Comparison of ENCODE assay signal across 15 cellular contexts in the genomic region with DNA sequence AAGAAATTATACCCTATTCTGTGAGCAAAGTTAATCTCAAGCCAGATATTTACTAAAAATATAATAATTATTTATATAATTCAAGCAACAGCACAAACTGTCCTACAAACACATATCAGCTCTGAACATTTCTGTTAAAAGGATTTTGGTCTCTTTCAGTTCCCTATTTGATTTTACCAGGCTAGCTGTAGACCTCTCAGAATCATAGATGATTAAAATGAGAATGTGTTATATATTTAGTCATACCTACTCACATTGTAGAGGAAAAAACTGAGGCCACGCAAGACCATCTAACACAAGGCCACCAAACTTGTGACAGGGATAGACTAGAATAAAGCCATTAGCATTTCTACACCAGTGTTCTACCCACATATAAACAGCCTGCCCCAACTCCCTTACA. TPM values are rescaled to one million over a fixed set of nuclear protein-coding genes. Genes with fewer than 3 reads are reported as not detected.
DNase-seq lines count a peak whose midpoint lies in the region; ATAC-seq lines count a peak whose summit lies in the region.
"Had no signal": no experiment of that assay in that cellular context is flagged by ENCODE, and none has a peak within 500 bp of the region (broad histone marks: within the 10 kb centered on the region; RNA-seq: fewer than 3 reads in every experiment).

No MANE protein-coding gene starts in this region.

- peaks cover 9% of the 10 kb centered on the region for H3K4me1 Mint-ChIP-seq in stimulated activated naive CD8-positive, alpha-beta T cell treated with anti-CD3 and anti-CD28 coated beads, Interleukin-15, amount 100 ng/mL, for 72 hours
- H3K4me1 Mint-ChIP-seq: nephron progenitor cell had no signal

- no peaks in the 10 kb centered on the region for H3K27me3 Mint-ChIP-seq in stimulated activated naive CD8-positive, alpha-beta T cell treated with anti-CD3 and anti-CD28 coated beads, Interleukin-15, amount 100 ng/mL, for 72 hours

- no peaks in the 10 kb centered on the region for H3K4me1 ChIP-seq in aorta (ENCODE audit: control insufficient read depth in 1 of 2, insufficient read depth in 2 of 2, low read length in 2 of 2)

- H3K4me3 ChIP-seq in aorta (ENCODE audit: low read length in 2 of 2) = no peak overlapping the region

- ATAC-seq in stimulated activated naive CD8-positive, alpha-beta T cell treated with anti-CD3 and anti-CD28 coated beads, Interleukin-15, Interleukin-2, amounts not matched to agents 100 U/mL and 50 U/mL, for 24 hours = peak; percentile 19
- no peak for ATAC-seq in stimulated activated naive CD8-positive, alpha-beta T cell treated with anti-CD3 and anti-CD28 coated beads, Interleukin-15, amount 100 ng/mL, for 72 hours
- ATAC-seq in HG02623 (IDR thresholded peaks at IDR 0.05; ENCODE audit: unreplicated experiment) = peak; percentile 85
- peak; percentile 81 for ATAC-seq in HG03457 (IDR thresholded peaks at IDR 0.05; ENCODE audit: unreplicated experiment)
- no peak for ATAC-seq in aorta (ENCODE audit: low FRiP score)

- H3K27ac ChIP-seq in aorta (ENCODE audit: low read depth in 1 of 2, low read length in 2 of 2) = peak overlapping the region in 1 of 2 donors; percentile 43

- WGBS in aorta, 2 donors = 93 to 95% methylated on average over 1 of the region's 1 CpG

- no peaks in the 10 kb centered on the region for H3K9me3 ChIP-seq in aorta (ENCODE audit: control insufficient read depth, low read length)

- H3K4me3 Mint-ChIP-seq in stimulated activated naive CD8-positive, alpha-beta T cell treated with anti-CD3 and anti-CD28 coated beads, Interleukin-15, amount 100 ng/mL, for 72 hours = no peak overlapping the region
- H3K4me3 Mint-ChIP-seq: nephron progenitor cell had no signal

- H3K9me3 Mint-ChIP-seq in stimulated activated naive CD8-positive, alpha-beta T cell treated with anti-CD3 and anti-CD28 coated beads, Interleukin-15, amount 100 ng/mL, for 72 hours = no peaks in the 10 kb centered on the region
- H3K9me3 Mint-ChIP-seq: nephron progenitor cell had no signal

- no peaks in the 10 kb centered on the region for H3K36me3 ChIP-seq in aorta (ENCODE audit: control insufficient read depth in 1 of 2, insufficient read depth in 2 of 2, low read length in 1 of 2)

- intact Hi-C loops in aorta (cut with DNase I) = no loop called here

- no peaks in the 10 kb centered on the region for H3K27me3 ChIP-seq in aorta (ENCODE audit: control insufficient read depth in 1 of 2, insufficient read depth in 2 of 2, low read length in 1 of 2)

- DNase-seq in stimulated activated naive CD8-positive, alpha-beta T cell treated with anti-CD3 and anti-CD28 coated beads, Interleukin-15, Interleukin-2, amounts not matched to agents 100 U/mL and 50 U/mL, for 24 hours = no peak
- no peak for DNase-seq in stimulated activated naive CD8-positive, alpha-beta T cell treated with anti-CD3 and anti-CD28 coated beads, Interleukin-15, amount 100 ng/mL, for 72 hours
- DNase-seq in SIG-M5 (lab: John Stamatoyannopoulos, UW) (no peak), dermis blood vessel endothelial cell (no peak), aorta (no peak), OCI-M2 (lab: John Stamatoyannopoulos, UW; ENCODE audit: unreplicated experiment) (no peak)
- DNase-seq: activated CD4-positive, alpha-beta T cell treated with anti-CD3 and anti-CD28 coated beads for 1 hour; DND-41; kidney glomerular epithelial cell; NCI-H510A; nephron progenitor cell; stimulated activated naive CD4-positive, alpha-beta T cell treated with Interleukin-2 at 50 U/mL for 16 hours had no signal

- H3K27ac Mint-ChIP-seq in stimulated activated naive CD8-positive, alpha-beta T cell treated with anti-CD3 and anti-CD28 coated beads, Interleukin-15, amount 100 ng/mL, for 72 hours = no peak overlapping the region
- H3K27ac Mint-ChIP-seq: nephron progenitor cell had no signal

RNA-seq across cellular contexts. Expression of a gene that starts 28.5 kb away (rescaled TPM):
- 0.85 and 0.93 TPM in 2 replicates for total RNA-seq in dermis blood vessel endothelial cell
- total RNA-seq in aorta = 10 to 100 TPM; 15.5 to 18.3 TPM
- polyA plus RNA-seq in aorta = 10 to 100 TPM; 12.9 to 24.3 TPM
- total RNA-seq: H1 had no signal
- polyA plus RNA-seq: H1 had no signal

RNA-seq across cellular contexts. Expression of a gene that starts 34.0 kb away (rescaled TPM):
- 19.6 and 24.2 TPM in 2 replicates for total RNA-seq in dermis blood vessel endothelial cell
- total RNA-seq in aorta = 10 to 100 TPM; 31.9 to 52.4 TPM
- polyA plus RNA-seq in aorta = 10 to 100 TPM; 10.0 to 89.6 TPM

RNA-seq across cellular contexts. Expression of a gene that starts 34.5 kb away (rescaled TPM):
- total RNA-seq in dermis blood vessel endothelial cell (26.5 and 26.9 TPM in 2 replicates), aorta (10 to 100 TPM; 34.4 to 37.7 TPM)
- 10 to 100 TPM; 29.7 to 36.9 TPM for polyA plus RNA-seq in aorta

Comparison
In these comparisons a context has a peak if more than half of its experiments do, and no peak if none do; other contexts are left out.
1. ATAC-seq: peak in stimulated activated naive CD8-positive, alpha-beta T cell treated with anti-CD3 and anti-CD28 coated beads, Interleukin-15, Interleukin-2, amounts not matched to agents 100 U/mL and 50 U/mL, for 24 hours (single experiment), HG02623 (single experiment) and HG03457 (single experiment); none in stimulated activated naive CD8-positive, alpha-beta T cell treated with anti-CD3 and anti-CD28 coated beads, Interleukin-15, amount 100 ng/mL, for 72 hours (single experiment) and aorta (single experiment).